ENCODE assay signal across 9 cellular contexts in the genomic region with DNA sequence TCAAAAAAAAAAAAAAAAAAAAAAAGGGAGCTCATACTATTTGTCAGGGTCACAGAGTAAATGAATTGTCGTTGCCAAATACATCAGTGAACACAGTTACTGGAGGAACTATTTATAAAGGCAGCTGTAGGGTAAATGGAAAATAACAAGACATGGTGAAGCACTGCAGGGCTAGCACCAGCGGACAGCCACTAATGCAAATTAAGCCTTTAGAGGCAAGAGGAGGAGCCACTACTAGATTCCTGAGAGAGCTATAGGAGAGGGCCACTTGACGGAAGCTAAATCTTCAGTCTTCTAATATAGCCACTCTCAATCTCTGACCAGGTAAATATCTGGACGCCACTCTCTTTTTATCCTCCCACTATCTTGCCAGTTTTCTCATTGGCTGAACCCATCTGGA.
"Had no signal": no experiment of that assay in that cellular context is flagged by ENCODE, and none has a peak within 500 bp of the region (broad histone marks: within the 10 kb centered on the region; RNA-seq: fewer than 3 reads in every experiment).

No MANE protein-coding gene starts in this region.

- H3K4me1 ChIP-seq: HAP-1 had no signal

- ATAC-seq: HCT116, HepG2 had no signal

- H3K36me3 ChIP-seq: HAP-1 had no signal

- H3K27ac ChIP-seq: HL-60 had no signal

- H3K4me1 Mint-ChIP-seq: IgD-negative memory B cell had no signal

- H3K27ac Mint-ChIP-seq: HFFc6, IgD-negative memory B cell had no signal

- H3K4me3 ChIP-seq: HAP-1 had no signal

- DNase-seq: GOT3, H7, HFFc6, KBM-7 had no signal

- H3K4me3 Mint-ChIP-seq: HFFc6, IgD-negative memory B cell had no signal

- H3K9me3 ChIP-seq: HAP-1 had no signal
